1 cellular context compared by ENCODE assay signal in the genomic region with DNA sequence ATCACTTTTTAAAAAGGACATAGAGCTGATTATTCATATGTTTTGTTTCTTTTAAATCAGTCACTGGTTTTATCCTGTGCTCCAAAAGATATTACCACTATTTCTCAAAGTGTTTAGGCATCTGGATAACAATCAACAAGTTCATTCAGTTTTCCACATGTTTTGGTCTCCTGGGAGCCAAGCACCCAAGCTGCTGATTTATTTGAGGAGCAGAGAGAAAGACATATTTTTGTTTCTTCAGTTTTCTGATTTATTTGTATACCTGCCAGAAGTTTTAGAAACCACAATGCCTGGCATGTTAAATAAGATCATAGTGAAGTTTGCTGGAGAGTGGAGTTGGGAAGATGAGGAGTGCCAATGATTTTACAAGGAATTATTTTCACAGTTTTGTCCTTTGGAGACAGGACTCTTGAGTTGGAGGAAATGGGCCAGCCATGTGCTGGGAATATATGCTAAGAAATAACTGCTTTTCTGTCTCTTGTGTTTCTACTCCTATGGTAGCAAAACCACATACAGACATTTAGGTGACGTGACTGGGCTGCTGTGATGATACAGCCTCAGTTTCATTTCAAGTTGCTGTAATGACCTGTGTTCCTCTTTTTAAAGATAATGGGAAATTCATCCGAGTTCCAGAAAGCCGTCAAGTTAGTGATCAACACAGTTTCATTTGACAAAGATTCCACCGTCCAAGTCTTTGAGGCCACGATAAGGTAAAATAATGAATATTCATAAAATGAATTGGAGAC.
TF ChIP-seq lines count a peak whose summit lies in the region.

No MANE protein-coding gene starts in this region.

TF ChIP-seq in GM12878, 131 proteins besides CTCF, POLR2A, EP300 and RAD21 (continued from another document and continues in another):
- TF ChIP-seq ETV6 (conservative IDR thresholded peaks at IDR 0.05 in 1 of 2, IDR thresholded peaks at IDR 0.05 in 1 of 2; ENCODE audit: borderline replicate concordance in 1 of 2, low read depth in 1 of 2) = no peak
- TF ChIP-seq, protein P1, sequence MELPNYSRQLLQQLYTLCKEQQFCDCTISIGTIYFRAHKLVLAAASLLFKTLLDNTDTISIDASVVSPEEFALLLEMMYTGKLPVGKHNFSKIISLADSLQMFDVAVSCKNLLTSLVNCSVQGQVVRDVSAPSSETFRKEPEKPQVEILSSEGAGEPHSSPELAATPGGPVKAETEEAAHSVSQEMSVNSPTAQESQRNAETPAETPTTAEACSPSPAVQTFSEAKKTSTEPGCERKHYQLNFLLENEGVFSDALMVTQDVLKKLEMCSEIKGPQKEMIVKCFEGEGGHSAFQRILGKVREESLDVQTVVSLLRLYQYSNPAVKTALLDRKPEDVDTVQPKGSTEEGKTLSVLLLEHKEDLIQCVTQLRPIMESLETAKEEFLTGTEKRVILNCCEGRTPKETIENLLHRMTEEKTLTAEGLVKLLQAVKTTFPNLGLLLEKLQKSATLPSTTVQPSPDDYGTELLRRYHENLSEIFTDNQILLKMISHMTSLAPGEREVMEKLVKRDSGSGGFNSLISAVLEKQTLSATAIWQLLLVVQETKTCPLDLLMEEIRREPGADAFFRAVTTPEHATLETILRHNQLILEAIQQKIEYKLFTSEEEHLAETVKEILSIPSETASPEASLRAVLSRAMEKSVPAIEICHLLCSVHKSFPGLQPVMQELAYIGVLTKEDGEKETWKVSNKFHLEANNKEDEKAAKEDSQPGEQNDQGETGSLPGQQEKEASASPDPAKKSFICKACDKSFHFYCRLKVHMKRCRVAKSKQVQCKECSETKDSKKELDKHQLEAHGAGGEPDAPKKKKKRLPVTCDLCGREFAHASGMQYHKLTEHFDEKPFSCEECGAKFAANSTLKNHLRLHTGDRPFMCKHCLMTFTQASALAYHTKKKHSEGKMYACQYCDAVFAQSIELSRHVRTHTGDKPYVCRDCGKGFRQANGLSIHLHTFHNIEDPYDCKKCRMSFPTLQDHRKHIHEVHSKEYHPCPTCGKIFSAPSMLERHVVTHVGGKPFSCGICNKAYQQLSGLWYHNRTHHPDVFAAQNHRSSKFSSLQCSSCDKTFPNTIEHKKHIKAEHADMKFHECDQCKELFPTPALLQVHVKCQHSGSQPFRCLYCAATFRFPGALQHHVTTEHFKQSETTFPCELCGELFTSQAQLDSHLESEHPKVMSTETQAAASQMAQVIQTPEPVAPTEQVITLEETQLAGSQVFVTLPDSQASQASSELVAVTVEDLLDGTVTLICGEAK (IDR thresholded peaks at IDR 0.05; ENCODE audit: borderline replicate concordance) = 0 out of 2 replicates have a peak, but pooled peaks have one; percentile 12
- TF ChIP-seq, protein P2, sequence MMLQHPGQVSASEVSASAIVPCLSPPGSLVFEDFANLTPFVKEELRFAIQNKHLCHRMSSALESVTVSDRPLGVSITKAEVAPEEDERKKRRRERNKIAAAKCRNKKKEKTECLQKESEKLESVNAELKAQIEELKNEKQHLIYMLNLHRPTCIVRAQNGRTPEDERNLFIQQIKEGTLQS (IDR thresholded peaks at IDR 0.05; ENCODE audit: borderline replicate concordance, extremely low read depth, low read depth, low read length) = no peak
- peak; percentile 92 for TF ChIP-seq ATF7 (IDR thresholded peaks at IDR 0.05; ENCODE audit: low read depth)
- TF ChIP-seq NR2C1 (IDR thresholded peaks at IDR 0.05) = no peak
- TF ChIP-seq MXI1 (IDR thresholded peaks at IDR 0.05; ENCODE audit: low read depth, low read length) = no peak
- TF ChIP-seq NR2F1 (conservative IDR thresholded peaks at IDR 0.05) = no peak
- TF ChIP-seq, protein P3, sequence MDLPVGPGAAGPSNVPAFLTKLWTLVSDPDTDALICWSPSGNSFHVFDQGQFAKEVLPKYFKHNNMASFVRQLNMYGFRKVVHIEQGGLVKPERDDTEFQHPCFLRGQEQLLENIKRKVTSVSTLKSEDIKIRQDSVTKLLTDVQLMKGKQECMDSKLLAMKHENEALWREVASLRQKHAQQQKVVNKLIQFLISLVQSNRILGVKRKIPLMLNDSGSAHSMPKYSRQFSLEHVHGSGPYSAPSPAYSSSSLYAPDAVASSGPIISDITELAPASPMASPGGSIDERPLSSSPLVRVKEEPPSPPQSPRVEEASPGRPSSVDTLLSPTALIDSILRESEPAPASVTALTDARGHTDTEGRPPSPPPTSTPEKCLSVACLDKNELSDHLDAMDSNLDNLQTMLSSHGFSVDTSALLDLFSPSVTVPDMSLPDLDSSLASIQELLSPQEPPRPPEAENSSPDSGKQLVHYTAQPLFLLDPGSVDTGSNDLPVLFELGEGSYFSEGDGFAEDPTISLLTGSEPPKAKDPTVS (IDR thresholded peaks at IDR 0.05; ENCODE audit: low read depth, low read length) = no peak
- TF ChIP-seq, protein P4, sequence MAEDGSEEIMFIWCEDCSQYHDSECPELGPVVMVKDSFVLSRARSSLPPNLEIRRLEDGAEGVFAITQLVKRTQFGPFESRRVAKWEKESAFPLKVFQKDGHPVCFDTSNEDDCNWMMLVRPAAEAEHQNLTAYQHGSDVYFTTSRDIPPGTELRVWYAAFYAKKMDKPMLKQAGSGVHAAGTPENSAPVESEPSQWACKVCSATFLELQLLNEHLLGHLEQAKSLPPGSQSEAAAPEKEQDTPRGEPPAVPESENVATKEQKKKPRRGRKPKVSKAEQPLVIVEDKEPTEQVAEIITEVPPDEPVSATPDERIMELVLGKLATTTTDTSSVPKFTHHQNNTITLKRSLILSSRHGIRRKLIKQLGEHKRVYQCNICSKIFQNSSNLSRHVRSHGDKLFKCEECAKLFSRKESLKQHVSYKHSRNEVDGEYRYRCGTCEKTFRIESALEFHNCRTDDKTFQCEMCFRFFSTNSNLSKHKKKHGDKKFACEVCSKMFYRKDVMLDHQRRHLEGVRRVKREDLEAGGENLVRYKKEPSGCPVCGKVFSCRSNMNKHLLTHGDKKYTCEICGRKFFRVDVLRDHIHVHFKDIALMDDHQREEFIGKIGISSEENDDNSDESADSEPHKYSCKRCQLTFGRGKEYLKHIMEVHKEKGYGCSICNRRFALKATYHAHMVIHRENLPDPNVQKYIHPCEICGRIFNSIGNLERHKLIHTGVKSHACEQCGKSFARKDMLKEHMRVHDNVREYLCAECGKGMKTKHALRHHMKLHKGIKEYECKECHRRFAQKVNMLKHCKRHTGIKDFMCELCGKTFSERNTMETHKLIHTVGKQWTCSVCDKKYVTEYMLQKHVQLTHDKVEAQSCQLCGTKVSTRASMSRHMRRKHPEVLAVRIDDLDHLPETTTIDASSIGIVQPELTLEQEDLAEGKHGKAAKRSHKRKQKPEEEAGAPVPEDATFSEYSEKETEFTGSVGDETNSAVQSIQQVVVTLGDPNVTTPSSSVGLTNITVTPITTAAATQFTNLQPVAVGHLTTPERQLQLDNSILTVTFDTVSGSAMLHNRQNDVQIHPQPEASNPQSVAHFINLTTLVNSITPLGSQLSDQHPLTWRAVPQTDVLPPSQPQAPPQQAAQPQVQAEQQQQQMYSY (CRISPR knock-in tag; IDR thresholded peaks at IDR 0.05) = no peak
- no peak for TF ChIP-seq MTA3 (IDR thresholded peaks at IDR 0.05; ENCODE audit: borderline replicate concordance, low read length)
- peak; percentile 50; the same call in 1 of the 2 replicates for TF ChIP-seq TCF7 (IDR thresholded peaks at IDR 0.05; ENCODE audit: borderline replicate concordance)
- TF ChIP-seq NFXL1 (IDR thresholded peaks at IDR 0.05; ENCODE audit: borderline replicate concordance) = no peak
- TF ChIP-seq PML (IDR thresholded peaks at IDR 0.05; ENCODE audit: low read length) = no peak
- TF ChIP-seq, protein P5, sequence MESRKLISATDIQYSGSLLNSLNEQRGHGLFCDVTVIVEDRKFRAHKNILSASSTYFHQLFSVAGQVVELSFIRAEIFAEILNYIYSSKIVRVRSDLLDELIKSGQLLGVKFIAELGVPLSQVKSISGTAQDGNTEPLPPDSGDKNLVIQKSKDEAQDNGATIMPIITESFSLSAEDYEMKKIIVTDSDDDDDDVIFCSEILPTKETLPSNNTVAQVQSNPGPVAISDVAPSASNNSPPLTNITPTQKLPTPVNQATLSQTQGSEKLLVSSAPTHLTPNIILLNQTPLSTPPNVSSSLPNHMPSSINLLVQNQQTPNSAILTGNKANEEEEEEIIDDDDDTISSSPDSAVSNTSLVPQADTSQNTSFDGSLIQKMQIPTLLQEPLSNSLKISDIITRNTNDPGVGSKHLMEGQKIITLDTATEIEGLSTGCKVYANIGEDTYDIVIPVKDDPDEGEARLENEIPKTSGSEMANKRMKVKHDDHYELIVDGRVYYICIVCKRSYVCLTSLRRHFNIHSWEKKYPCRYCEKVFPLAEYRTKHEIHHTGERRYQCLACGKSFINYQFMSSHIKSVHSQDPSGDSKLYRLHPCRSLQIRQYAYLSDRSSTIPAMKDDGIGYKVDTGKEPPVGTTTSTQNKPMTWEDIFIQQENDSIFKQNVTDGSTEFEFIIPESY (IDR thresholded peaks at IDR 0.05) = no peak
- no peak for TF ChIP-seq ZNF622 (IDR thresholded peaks at IDR 0.05)
- no peak for TF ChIP-seq SMC3 (IDR thresholded peaks at IDR 0.05; ENCODE audit: borderline replicate concordance, low read length)
- peak; percentile 93 for TF ChIP-seq CREM (IDR thresholded peaks at IDR 0.05; ENCODE audit: low read depth)
- TF ChIP-seq SUPT20H (IDR thresholded peaks at IDR 0.05; ENCODE audit: borderline replicate concordance, control insufficient read depth, low read depth, low read length) = no peak
- TF ChIP-seq SUZ12 (IDR thresholded peaks at IDR 0.05; ENCODE audit: unreplicated experiment) = no peak
- no peak for TF ChIP-seq FOS (IDR thresholded peaks at IDR 0.05; ENCODE audit: borderline replicate concordance, extremely low read depth, insufficient read length)
- TF ChIP-seq, protein P6, sequence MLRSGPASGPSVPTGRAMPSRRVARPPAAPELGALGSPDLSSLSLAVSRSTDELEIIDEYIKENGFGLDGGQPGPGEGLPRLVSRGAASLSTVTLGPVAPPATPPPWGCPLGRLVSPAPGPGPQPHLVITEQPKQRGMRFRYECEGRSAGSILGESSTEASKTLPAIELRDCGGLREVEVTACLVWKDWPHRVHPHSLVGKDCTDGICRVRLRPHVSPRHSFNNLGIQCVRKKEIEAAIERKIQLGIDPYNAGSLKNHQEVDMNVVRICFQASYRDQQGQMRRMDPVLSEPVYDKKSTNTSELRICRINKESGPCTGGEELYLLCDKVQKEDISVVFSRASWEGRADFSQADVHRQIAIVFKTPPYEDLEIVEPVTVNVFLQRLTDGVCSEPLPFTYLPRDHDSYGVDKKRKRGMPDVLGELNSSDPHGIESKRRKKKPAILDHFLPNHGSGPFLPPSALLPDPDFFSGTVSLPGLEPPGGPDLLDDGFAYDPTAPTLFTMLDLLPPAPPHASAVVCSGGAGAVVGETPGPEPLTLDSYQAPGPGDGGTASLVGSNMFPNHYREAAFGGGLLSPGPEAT (IDR thresholded peaks at IDR 0.05; ENCODE audit: low read depth) = peak; percentile 49; the same call in 1 of the 2 replicates
- TF ChIP-seq, protein P7, sequence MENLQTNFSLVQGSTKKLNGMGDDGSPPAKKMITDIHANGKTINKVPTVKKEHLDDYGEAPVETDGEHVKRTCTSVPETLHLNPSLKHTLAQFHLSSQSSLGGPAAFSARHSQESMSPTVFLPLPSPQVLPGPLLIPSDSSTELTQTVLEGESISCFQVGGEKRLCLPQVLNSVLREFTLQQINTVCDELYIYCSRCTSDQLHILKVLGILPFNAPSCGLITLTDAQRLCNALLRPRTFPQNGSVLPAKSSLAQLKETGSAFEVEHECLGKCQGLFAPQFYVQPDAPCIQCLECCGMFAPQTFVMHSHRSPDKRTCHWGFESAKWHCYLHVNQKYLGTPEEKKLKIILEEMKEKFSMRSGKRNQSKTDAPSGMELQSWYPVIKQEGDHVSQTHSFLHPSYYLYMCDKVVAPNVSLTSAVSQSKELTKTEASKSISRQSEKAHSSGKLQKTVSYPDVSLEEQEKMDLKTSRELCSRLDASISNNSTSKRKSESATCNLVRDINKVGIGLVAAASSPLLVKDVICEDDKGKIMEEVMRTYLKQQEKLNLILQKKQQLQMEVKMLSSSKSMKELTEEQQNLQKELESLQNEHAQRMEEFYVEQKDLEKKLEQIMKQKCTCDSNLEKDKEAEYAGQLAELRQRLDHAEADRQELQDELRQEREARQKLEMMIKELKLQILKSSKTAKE (IDR thresholded peaks at IDR 0.05; ENCODE audit: low read depth, poor library complexity, severe bottlenecking) = peak; percentile 64
- no peak for TF ChIP-seq EZH2 (IDR thresholded peaks at IDR 0.05; ENCODE audit: borderline replicate concordance, control insufficient read depth, low read depth, low read length)
- no peak for TF ChIP-seq HDAC2 (IDR thresholded peaks at IDR 0.05)
- no peak for TF ChIP-seq HCFC1 (IDR thresholded peaks at IDR 0.05; ENCODE audit: low read length)
- no peak for TF ChIP-seq ZNF274 (IDR thresholded peaks at IDR 0.05; ENCODE audit: insufficient read depth, insufficient read length)
- no peak for TF ChIP-seq ZNF384 (IDR thresholded peaks at IDR 0.05; ENCODE audit: borderline replicate concordance, low read depth, low read length)
- TF ChIP-seq TCF3 (IDR thresholded peaks at IDR 0.05; ENCODE audit: borderline replicate concordance, insufficient read depth, low read depth, low read length) = no peak
- TF ChIP-seq FOXK2 (IDR thresholded peaks at IDR 0.05) = no peak
- TF ChIP-seq NFIC (IDR thresholded peaks at IDR 0.05; ENCODE audit: low read depth, low read length) = peak; percentile 75; the same call in 1 of the 2 replicates
- TF ChIP-seq STAT3 (IDR thresholded peaks at IDR 0.05; ENCODE audit: low read depth, low read length) = no peak
- TF ChIP-seq DPF2 (IDR thresholded peaks at IDR 0.05) = peak; percentile 69
- TF ChIP-seq MYC (IDR thresholded peaks at IDR 0.05; ENCODE audit: insufficient read depth, insufficient read length, insufficient replicate concordance, low read length, severe bottlenecking) = no peak
- TF ChIP-seq KDM1A (IDR thresholded peaks at IDR 0.05; ENCODE audit: borderline replicate concordance) = no peak
- TF ChIP-seq YY1 (IDR thresholded peaks at IDR 0.05; ENCODE audit: low read depth, low read length) = no peak
- no peak for TF ChIP-seq ZSCAN29 (IDR thresholded peaks at IDR 0.05)
- TF ChIP-seq, protein P8, sequence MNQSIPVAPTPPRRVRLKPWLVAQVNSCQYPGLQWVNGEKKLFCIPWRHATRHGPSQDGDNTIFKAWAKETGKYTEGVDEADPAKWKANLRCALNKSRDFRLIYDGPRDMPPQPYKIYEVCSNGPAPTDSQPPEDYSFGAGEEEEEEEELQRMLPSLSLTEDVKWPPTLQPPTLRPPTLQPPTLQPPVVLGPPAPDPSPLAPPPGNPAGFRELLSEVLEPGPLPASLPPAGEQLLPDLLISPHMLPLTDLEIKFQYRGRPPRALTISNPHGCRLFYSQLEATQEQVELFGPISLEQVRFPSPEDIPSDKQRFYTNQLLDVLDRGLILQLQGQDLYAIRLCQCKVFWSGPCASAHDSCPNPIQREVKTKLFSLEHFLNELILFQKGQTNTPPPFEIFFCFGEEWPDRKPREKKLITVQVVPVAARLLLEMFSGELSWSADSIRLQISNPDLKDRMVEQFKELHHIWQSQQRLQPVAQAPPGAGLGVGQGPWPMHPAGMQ (IDR thresholded peaks at IDR 0.05; ENCODE audit: borderline replicate concordance) = no peak
- 0 out of 2 replicates have a peak, but pooled peaks have one; percentile 35 for TF ChIP-seq GATAD2B (conservative IDR thresholded peaks at IDR 0.05; ENCODE audit: low read depth)
- TF ChIP-seq RFX5 (IDR thresholded peaks at IDR 0.05; ENCODE audit: low read depth, low read length) = no peak
- no peak for TF ChIP-seq SP1 (IDR thresholded peaks at IDR 0.05; ENCODE audit: low read depth, low read length)
- no peak for TF ChIP-seq CHD4 (IDR thresholded peaks at IDR 0.05)
- no peak for TF ChIP-seq ASH2L (IDR thresholded peaks at IDR 0.05; ENCODE audit: borderline replicate concordance, low read depth)
- TF ChIP-seq BCL11A (IDR thresholded peaks at IDR 0.05; ENCODE audit: low read depth, low read length) = peak; percentile 67; the same call in 1 of the 2 replicates
- TF ChIP-seq JUND (IDR thresholded peaks at IDR 0.05; ENCODE audit: low read depth, low read length) = no peak
- 0 out of 3 replicates have a peak, but pooled peaks have one; percentile 14 for TF ChIP-seq POU2F2 (IDR thresholded peaks at IDR 0.05; ENCODE audit: borderline replicate concordance, low read depth, low read length)
- TF ChIP-seq TBL1XR1 (IDR thresholded peaks at IDR 0.05; ENCODE audit: low read depth, low read length) = peak; percentile 69; the same call in 1 of the 2 replicates
